ENCODE assay signal across 23 cellular contexts in genomic region chr15:45371546-45371945, GRCh38. TPM values are rescaled to one million over a fixed set of nuclear protein-coding genes. Genes with fewer than 3 reads are reported as not detected.
DNase-seq lines count a peak whose midpoint lies in the region; ATAC-seq and TF ChIP-seq lines count a peak whose summit lies in the region.
"Had no signal": no experiment of that assay in that cellular context is flagged by ENCODE, and none has a peak within 500 bp of the region (broad histone marks: within the 10 kb centered on the region; RNA-seq: fewer than 3 reads in every experiment).

No MANE protein-coding gene starts in this region.

- POLR2A ChIA-PET in CD8-positive, alpha-beta memory T cell (lab: Charles Lee): no interaction called here

- H3K36me3 ChIP-seq in BLaER1 treated with 17β-estradiol and CSF1 and Interleukin-3, amounts not matched to agents 10 nM and 100 nM: no peaks in the 10 kb centered on the region
- H3K36me3 ChIP-seq in body of pancreas (replicated peaks in 1 of 2; ENCODE audit: insufficient read depth in 1 of 2, low read depth in 2 of 2) (peaks cover 0 to 5% of the 10 kb centered on the region in 2 donors), iPS-20b (ENCODE audit: insufficient read depth, low read depth, low read length) (no peaks in the 10 kb centered on the region)
- H3K36me3 ChIP-seq in CD8-positive, alpha-beta memory T cell (ENCODE audit: insufficient read depth, low read length): no peaks in the 10 kb centered on the region

- H3K4me2 ChIP-seq in BLaER1 treated with 17β-estradiol and CSF1 and Interleukin-3, amounts not matched to agents 10 nM and 100 nM: peak overlapping the region in 6 of 11 experiments; percentile 8 to 58 (median 36); a peak in 7 of 22 replicates

- no peaks in the 10 kb centered on the region for H4K20me1 ChIP-seq in BLaER1 treated with 17β-estradiol and CSF1 and Interleukin-3, amounts not matched to agents 10 nM and 100 nM

- H3K4me1 ChIP-seq in BLaER1 treated with 17β-estradiol and CSF1 and Interleukin-3, amounts not matched to agents 10 nM and 100 nM: peaks cover 0 to 16% (median 13%) of the 10 kb centered on the region in 10 experiments; a peak in 16 of 20 replicates
- H3K4me1 ChIP-seq in body of pancreas: peaks cover 77% of the 10 kb centered on the region
- H3K4me1 ChIP-seq in iPS-20b (ENCODE audit: insufficient read depth, low read length): peaks cover 13% of the 10 kb centered on the region
- H3K4me1 ChIP-seq in CD8-positive, alpha-beta memory T cell (ENCODE audit: insufficient read depth, low read length): no peaks in the 10 kb centered on the region

- TF ChIP-seq POLR2A in body of pancreas (IDR thresholded peaks at IDR 0.05): no peak

- H3K4me3 ChIP-seq in BLaER1 treated with 17β-estradiol and CSF1 and Interleukin-3, amounts not matched to agents 10 nM and 100 nM: no peak overlapping the region
- H3K4me3 ChIP-seq in body of pancreas (no peak overlapping the region), iPS-20b (ENCODE audit: low read length) (peak overlapping the region; percentile 10; the same call in 1 of the 2 replicates)
- H3K4me3 ChIP-seq in CD8-positive, alpha-beta memory T cell (ENCODE audit: low read length): no peak overlapping the region
- H3K4me3 ChIP-seq: SJCRH30 had no signal

- peaks cover 8 to 19% (median 14%) of the 10 kb centered on the region in 11 experiments for H3K27me3 ChIP-seq in BLaER1 treated with 17β-estradiol and CSF1 and Interleukin-3, amounts not matched to agents 10 nM and 100 nM
- H3K27me3 ChIP-seq in body of pancreas (no peaks in the 10 kb centered on the region), iPS-20b (ENCODE audit: insufficient read depth, low read length) (peaks cover 11% of the 10 kb centered on the region)
- H3K27me3 ChIP-seq in CD8-positive, alpha-beta memory T cell (ENCODE audit: insufficient read depth, low read length, poor library complexity, severe bottlenecking): peaks cover 17% of the 10 kb centered on the region
- H3K27me3 ChIP-seq: SJCRH30 had no signal

- H3K36me3 Mint-ChIP-seq in CD8-positive, alpha-beta memory T cell: no peaks in the 10 kb centered on the region

- peaks cover 31 to 61% of the 10 kb centered on the region in 2 donors for H3K27me3 Mint-ChIP-seq in CD8-positive, alpha-beta memory T cell
- H3K27me3 Mint-ChIP-seq: B cell had no signal

- no peak overlapping the region for H3K27ac ChIP-seq in BLaER1 treated with 17β-estradiol and CSF1 and Interleukin-3, amounts not matched to agents 10 nM and 100 nM
- peak overlapping the region in 3 of 4 donors; percentile 44 to 94 (median 46) for H3K27ac ChIP-seq in body of pancreas
- no peak overlapping the region for H3K27ac ChIP-seq in iPS-20b (ENCODE audit: low read length)
- peak overlapping the region; percentile 98 for H3K27ac ChIP-seq in substantia nigra (ENCODE audit: low read depth, low read length, poor library complexity, severe bottlenecking)
- no peak overlapping the region for H3K27ac ChIP-seq in CD8-positive, alpha-beta memory T cell (ENCODE audit: low read depth, low read length)
- H3K27ac ChIP-seq: 22Rv1, SJCRH30 had no signal

- WGBS in body of pancreas, 2 donors: 29 to 36% methylated on average over 1 of the region's 1 CpG

- CTCF ChIA-PET in CD8-positive, alpha-beta memory T cell (lab: Charles Lee): no interaction called here

- DNase-seq in body of pancreas (no peak), substantia nigra (lab: John Stamatoyannopoulos, UW) (peak in 1 of 49 donors; percentile 19), NCI-H2081 treated with DMSO at 0.1 percent for 48 hours (lab: John Stamatoyannopoulos, UW) (no peak)
- DNase-seq in CD8-positive, alpha-beta memory T cell: no peak
- DNase-seq: H9, KBM-7, NCI-H1105 treated with DMSO at 0.1 percent for 48 hours, NCI-H146, NCI-H1930, NCI-H446, NCI-H524 treated with DMSO at 0.1 percent for 48 hours, NCI-H774, PC-3, SJCRH30 had no signal

- no peak overlapping the region for H3K4me3 Mint-ChIP-seq in CD8-positive, alpha-beta memory T cell
- H3K4me3 Mint-ChIP-seq: B cell, CD14-positive monocyte, H9 had no signal

- H3K4me1 Mint-ChIP-seq in CD8-positive, alpha-beta memory T cell: peaks cover 3 to 8% (median 3%) of the 10 kb centered on the region in 3 donors

- H3K9ac ChIP-seq in BLaER1 treated with 17β-estradiol and CSF1 and Interleukin-3, amounts not matched to agents 10 nM and 100 nM: no peak overlapping the region
- H3K9ac ChIP-seq in iPS-20b (ENCODE audit: low read depth, low read length): no peak overlapping the region

- TF ChIP-seq CTCF in body of pancreas (IDR thresholded peaks at IDR 0.05): no peak

- peaks cover 0 to 2% (median 0%) of the 10 kb centered on the region in 5 donors for H3K9me3 Mint-ChIP-seq in CD8-positive, alpha-beta memory T cell
- H3K9me3 Mint-ChIP-seq: H9 had no signal

- intact Hi-C loops in body of pancreas (cut with DNase I): no loop called here

- ATAC-seq in body of pancreas (peak; percentile 5), GM21515 (IDR thresholded peaks at IDR 0.05; ENCODE audit: unreplicated experiment) (no peak), GM18907 (IDR thresholded peaks at IDR 0.05; ENCODE audit: unreplicated experiment) (no peak)
- ATAC-seq: Right ventricle myocardium inferior, SK-N-SH treated with all-trans-retinoic acid at 6 μM for 48 hours had no signal

- H3K27ac Mint-ChIP-seq in CD8-positive, alpha-beta memory T cell: no peak overlapping the region
- H3K27ac Mint-ChIP-seq: B cell, CD14-positive monocyte had no signal

- H3K9me3 ChIP-seq in BLaER1 treated with 17β-estradiol and CSF1 and Interleukin-3, amounts not matched to agents 10 nM and 100 nM (replicated peaks in 1 of 11): no peaks in the 10 kb centered on the region
- no peaks in the 10 kb centered on the region for H3K9me3 ChIP-seq in body of pancreas
- no peaks in the 10 kb centered on the region for H3K9me3 ChIP-seq in iPS-20b (ENCODE audit: insufficient read depth, low read depth, low read length)
- no peaks in the 10 kb centered on the region for H3K9me3 ChIP-seq in CD8-positive, alpha-beta memory T cell (ENCODE audit: low read length)
- H3K9me3 ChIP-seq: SJCRH30 had no signal

RNA-seq across cellular contexts. Expression of gene GATM, which starts 6.8 kb away (rescaled TPM):
- 1,000 to 10,000 TPM; 1,064 to 1,447 TPM for total RNA-seq in body of pancreas
- 1 to 10 TPM; 1.9 to 2.4 TPM for total RNA-seq in CD8-positive, alpha-beta memory T cell
- polyA plus RNA-seq in CD8-positive, alpha-beta memory T cell: 0.43 TPM

Comparison
In these comparisons a context has a peak if more than half of its experiments do, and no peak if none do; other contexts are left out.
1. H3K27ac ChIP-seq: peak in body of pancreas (3 of 4) and substantia nigra (single experiment); none in BLaER1 treated with 17β-estradiol and CSF1 and Interleukin-3, amounts not matched to agents 10 nM and 100 nM (0 of 11), iPS-20b (single experiment) and CD8-positive, alpha-beta memory T cell (single experiment).
2. RNA of gene GATM, which starts 6.8 kb away (total RNA-seq): 1,064 to 1,447 TPM in body of pancreas; 1.9 to 2.4 TPM in CD8-positive, alpha-beta memory T cell; every median in the first group is over 100 times any median in the second.